ENCODE assay signal across 2 cellular contexts in the genomic region with DNA sequence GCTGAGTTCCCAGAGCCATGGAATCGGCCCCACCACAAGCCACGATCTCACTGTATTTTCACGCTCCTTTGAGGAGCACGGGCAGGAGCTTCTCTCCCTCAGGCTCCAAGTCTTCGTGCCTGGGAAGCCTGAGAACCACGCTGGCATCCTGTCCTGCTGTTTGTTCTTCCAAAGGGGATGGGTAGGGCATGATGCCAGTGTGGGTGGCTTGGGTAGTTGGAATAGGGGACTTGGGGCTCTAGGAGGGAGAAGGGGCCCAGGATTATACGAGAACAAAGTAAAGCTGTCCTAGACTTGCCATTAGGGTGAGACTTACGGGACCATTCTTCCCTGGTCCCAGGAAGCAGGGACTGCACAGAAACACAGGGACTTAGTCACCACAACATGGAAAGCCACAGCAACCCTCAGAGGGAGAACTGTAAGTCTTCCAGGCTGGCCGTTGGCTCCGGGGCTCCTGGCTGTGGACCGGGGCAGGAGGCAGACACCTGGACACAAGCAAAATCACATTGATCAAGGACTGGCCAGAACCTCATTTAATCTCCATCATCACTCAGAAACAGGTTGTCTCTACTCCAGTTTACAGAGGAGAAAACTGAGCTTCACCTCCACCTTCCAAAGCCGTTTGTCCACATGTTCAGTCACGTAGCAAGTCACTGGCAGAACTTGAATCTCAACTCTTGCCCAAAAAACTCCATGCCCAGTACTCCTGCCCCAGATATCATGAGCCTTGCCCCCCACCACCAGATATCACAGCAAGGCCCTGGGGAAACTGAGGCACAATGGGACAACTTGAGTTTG.
TF ChIP-seq lines count a peak whose summit lies in the region.

No MANE protein-coding gene starts in this region.

TF ChIP-seq in IMR-90, 13 proteins besides CTCF, POLR2A, EP300 and RAD21:
- TF ChIP-seq BHLHE40 (IDR thresholded peaks at IDR 0.05; ENCODE audit: low read depth, low read length): no peak
- no peak for TF ChIP-seq RCOR1 (IDR thresholded peaks at IDR 0.05; ENCODE audit: insufficient replicate concordance, low read length)
- TF ChIP-seq FOS (IDR thresholded peaks at IDR 0.05; ENCODE audit: low read depth, low read length): no peak
- no peak for TF ChIP-seq MAFK (IDR thresholded peaks at IDR 0.05; ENCODE audit: low read depth, low read length)
- TF ChIP-seq MXI1 (IDR thresholded peaks at IDR 0.05; ENCODE audit: borderline replicate concordance, low read depth, low read length): no peak
- no peak for TF ChIP-seq CHD1 (IDR thresholded peaks at IDR 0.05; ENCODE audit: low read depth, low read length)
- TF ChIP-seq RFX5 (IDR thresholded peaks at IDR 0.05; ENCODE audit: low read depth, low read length): no peak
- TF ChIP-seq SMC3 (IDR thresholded peaks at IDR 0.05; ENCODE audit: low read depth, low read length): no peak
- no peak for TF ChIP-seq NFE2L2 (IDR thresholded peaks at IDR 0.05; ENCODE audit: low read depth, low read length)
- TF ChIP-seq CEBPB (IDR thresholded peaks at IDR 0.05; ENCODE audit: low read depth, low read length): no peak
- no peak for TF ChIP-seq ELK1 (IDR thresholded peaks at IDR 0.05; ENCODE audit: borderline replicate concordance, low read depth, low read length)
- TF ChIP-seq MAZ (IDR thresholded peaks at IDR 0.05; ENCODE audit: borderline replicate concordance, low read depth, low read length): no peak
- TF ChIP-seq, protein P1, sequence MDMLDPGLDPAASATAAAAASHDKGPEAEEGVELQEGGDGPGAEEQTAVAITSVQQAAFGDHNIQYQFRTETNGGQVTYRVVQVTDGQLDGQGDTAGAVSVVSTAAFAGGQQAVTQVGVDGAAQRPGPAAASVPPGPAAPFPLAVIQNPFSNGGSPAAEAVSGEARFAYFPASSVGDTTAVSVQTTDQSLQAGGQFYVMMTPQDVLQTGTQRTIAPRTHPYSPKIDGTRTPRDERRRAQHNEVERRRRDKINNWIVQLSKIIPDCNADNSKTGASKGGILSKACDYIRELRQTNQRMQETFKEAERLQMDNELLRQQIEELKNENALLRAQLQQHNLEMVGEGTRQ (IDR thresholded peaks at IDR 0.05; ENCODE audit: low read depth, low read length): no peak

TF ChIP-seq in HepG2, 621 proteins besides CTCF, POLR2A, EP300 and RAD21:
- TF ChIP-seq, protein P2, sequence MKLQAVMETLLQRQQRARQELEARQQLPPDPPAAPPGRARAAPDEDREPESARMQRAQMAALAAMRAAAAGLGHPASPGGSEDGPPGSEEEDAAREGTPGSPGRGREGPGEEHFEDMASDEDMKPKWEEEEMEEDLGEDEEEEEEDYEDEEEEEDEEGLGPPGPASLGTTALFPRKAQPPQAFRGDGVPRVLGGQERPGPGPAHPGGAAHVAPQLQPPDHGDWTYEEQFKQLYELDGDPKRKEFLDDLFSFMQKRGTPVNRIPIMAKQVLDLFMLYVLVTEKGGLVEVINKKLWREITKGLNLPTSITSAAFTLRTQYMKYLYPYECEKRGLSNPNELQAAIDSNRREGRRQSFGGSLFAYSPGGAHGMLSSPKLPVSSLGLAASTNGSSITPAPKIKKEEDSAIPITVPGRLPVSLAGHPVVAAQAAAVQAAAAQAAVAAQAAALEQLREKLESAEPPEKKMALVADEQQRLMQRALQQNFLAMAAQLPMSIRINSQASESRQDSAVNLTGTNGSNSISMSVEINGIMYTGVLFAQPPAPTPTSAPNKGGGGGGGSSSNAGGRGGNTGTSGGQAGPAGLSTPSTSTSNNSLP (IDR thresholded peaks at IDR 0.05; ENCODE audit: low read depth, low read length): no peak
- no peak for TF ChIP-seq ZNF746 (CRISPR knock-in tag; IDR thresholded peaks at IDR 0.05)
- no peak for TF ChIP-seq HOXA9 (CRISPR knock-in tag; IDR thresholded peaks at IDR 0.05; ENCODE audit: borderline replicate concordance)
- TF ChIP-seq TBP (CRISPR knock-in tag; IDR thresholded peaks at IDR 0.05): no peak
